ENCODE assay signal across 8 cellular contexts in the genomic region with DNA sequence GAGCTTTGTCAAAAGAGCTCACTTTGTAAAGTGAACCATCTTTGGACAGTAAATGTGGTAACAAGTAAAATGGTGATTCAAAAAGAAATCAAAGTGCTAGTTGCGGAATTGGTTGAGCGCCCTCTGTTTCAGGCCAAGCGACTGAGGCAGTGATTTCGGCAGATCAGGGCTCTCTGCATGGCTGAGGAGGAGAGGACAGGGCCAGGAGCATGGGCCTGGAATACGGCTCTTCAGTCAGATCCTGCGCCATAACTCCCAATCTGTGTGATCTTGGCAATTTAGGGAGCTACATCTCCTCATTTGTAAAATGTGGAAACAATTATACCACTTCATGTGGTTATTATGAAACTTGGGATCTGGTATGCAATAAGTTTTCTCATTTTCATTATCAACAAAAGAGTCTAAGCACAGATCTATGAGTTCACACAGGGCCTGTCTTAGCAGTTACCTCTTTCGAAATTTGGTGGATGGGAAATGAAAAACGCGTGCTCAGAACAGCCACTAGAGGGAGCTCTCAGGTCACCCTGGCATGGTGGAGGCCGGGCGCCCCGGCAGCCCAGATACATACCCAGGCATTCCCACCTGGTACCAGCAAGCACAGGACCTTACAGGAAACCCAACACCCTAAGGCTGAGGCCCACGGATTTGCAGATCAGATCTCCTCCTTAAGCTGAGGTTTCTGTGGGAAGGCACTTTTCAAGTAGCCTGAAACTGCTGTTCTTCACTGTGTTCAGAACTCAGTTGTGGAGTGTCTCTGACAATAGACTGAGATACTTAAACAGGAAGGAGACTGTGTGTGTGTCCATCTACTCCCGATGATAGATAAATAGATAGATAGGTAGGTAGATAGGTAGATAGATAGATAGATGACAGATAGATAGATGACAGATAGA.
DNase-seq lines count a peak whose midpoint lies in the region; ATAC-seq lines count a peak whose summit lies in the region.

No MANE protein-coding gene starts in this region.

- ATAC-seq in GM18873 (IDR thresholded peaks at IDR 0.05; ENCODE audit: low FRiP score, unreplicated experiment) (peak; percentile 55), HG03097 (IDR thresholded peaks at IDR 0.05; ENCODE audit: low FRiP score, unreplicated experiment) (peak; percentile 79)

- H3K27me3 Mint-ChIP-seq in activated CD4-positive, alpha-beta T cell treated with anti-CD3 and anti-CD28 coated beads, Interleukin-2, amount 10 ng/mL, durations not matched to agents 7 days and 5 days: peaks cover 7% of the 10 kb centered on the region

- peak overlapping the region; percentile 0 for H3K27ac Mint-ChIP-seq in activated CD4-positive, alpha-beta T cell treated with anti-CD3 and anti-CD28 coated beads, Interleukin-2, amount 10 ng/mL, durations not matched to agents 7 days and 5 days

- CTCF ChIA-PET in activated CD4-positive, alpha-beta T cell treated with anti-CD3 and anti-CD28 coated beads, Interleukin-2, amount 10 ng/mL, durations not matched to agents 7 days and 5 days (lab: Charles Lee): interaction anchor here (0.6 to 2.9 kb wide), 25 partner anchors 8 to 493 kb away, joined by 3 to 13 read pairs (median 4); no protein-coding TSS in a partner anchor

- no peaks in the 10 kb centered on the region for H3K9me3 Mint-ChIP-seq in activated CD4-positive, alpha-beta T cell treated with anti-CD3 and anti-CD28 coated beads, Interleukin-2, amount 10 ng/mL, durations not matched to agents 7 days and 5 days

- POLR2A ChIA-PET in activated CD4-positive, alpha-beta T cell treated with anti-CD3 and anti-CD28 coated beads, Interleukin-2, amount 10 ng/mL, durations not matched to agents 7 days and 5 days (lab: Charles Lee): no interaction called here

- peaks cover 34% of the 10 kb centered on the region for H3K4me1 Mint-ChIP-seq in activated CD4-positive, alpha-beta T cell treated with anti-CD3 and anti-CD28 coated beads, Interleukin-2, amount 10 ng/mL, durations not matched to agents 7 days and 5 days

- no peaks in the 10 kb centered on the region for H3K36me3 Mint-ChIP-seq in activated CD4-positive, alpha-beta T cell treated with anti-CD3 and anti-CD28 coated beads, Interleukin-2, amount 10 ng/mL, durations not matched to agents 7 days and 5 days (ENCODE audit: low read depth)

- DNase-seq in AML-193 (lab: John Stamatoyannopoulos, UW) (peak; percentile 64 to 75), NCI-H446 (lab: John Stamatoyannopoulos, UW) (peak; percentile 30 to 76), dermis blood vessel endothelial cell (peak; percentile 68), lung microvascular endothelial cell (ENCODE audit: low read depth in 2 of 2) (peak; percentile 44 to 62)
- peak; percentile 65 for DNase-seq in activated CD4-positive, alpha-beta T cell treated with anti-CD3 and anti-CD28 coated beads, Interleukin-2, amount 10 ng/mL, durations not matched to agents 7 days and 5 days
- DNase-seq in stimulated activated CD8-positive, alpha-beta memory T cell treated with anti-CD3 and anti-CD28 coated beads, Interleukin-12 subunit alpha, Interleukin-12 subunit beta, amount 100 ng/mL, for 4 hours (ENCODE audit: low read depth): peak; percentile 38

- no peak overlapping the region for H3K4me3 Mint-ChIP-seq in activated CD4-positive, alpha-beta T cell treated with anti-CD3 and anti-CD28 coated beads, Interleukin-2, amount 10 ng/mL, durations not matched to agents 7 days and 5 days

Comparison
In these comparisons a context has a peak if more than half of its experiments do, and no peak if none do; other contexts are left out.
1. Peak in every context shown above with its lines: DNase-seq and ATAC-seq.